24 cellular contexts compared by ENCODE assay signal in genomic region chr18:58125756-58126155, GRCh38.
"Had no signal": no experiment of that assay in that cellular context is flagged by ENCODE, and none has a peak within 500 bp of the region (broad histone marks: within the 10 kb centered on the region; RNA-seq: fewer than 3 reads in every experiment).

No MANE protein-coding gene starts in this region.

- H3K27me3 ChIP-seq: esophagus muscularis mucosa, foreskin keratinocyte, gastroesophageal sphincter had no signal

- H3K27ac ChIP-seq: esophagus muscularis mucosa, foreskin keratinocyte, gastroesophageal sphincter had no signal

- H3K9me3 ChIP-seq: esophagus muscularis mucosa, gastroesophageal sphincter had no signal

- H3K36me3 Mint-ChIP-seq: activated naive CD8-positive, alpha-beta T cell had no signal

- H3K4me3 Mint-ChIP-seq: activated CD8-positive, alpha-beta T cell treated with anti-CD3 and anti-CD28 coated beads for 36 hours; activated naive CD8-positive, alpha-beta T cell; activated T-cell treated with anti-CD3 and anti-CD28 coated beads, Interleukin-2, amount 50 U/mL, for 4 hours; activated T-helper 17 cell treated with anti-CD3 and anti-CD28 coated beads, Interleukin-2, amount 50 U/mL, for 72 hours; effector memory CD8-positive, alpha-beta T cell; WTC11 had no signal

- H3K36me3 ChIP-seq: gastroesophageal sphincter had no signal

- H3K9me3 Mint-ChIP-seq: activated CD8-positive, alpha-beta T cell treated with anti-CD3 and anti-CD28 coated beads for 36 hours; activated T-cell treated with anti-CD3 and anti-CD28 coated beads, Interleukin-2, amount 50 U/mL, for 4 hours; activated T-helper 17 cell treated with anti-CD3 and anti-CD28 coated beads, Interleukin-2, amount 50 U/mL, for 72 hours; effector memory CD8-positive, alpha-beta T cell; WTC11 had no signal

- H3K4me3 ChIP-seq: esophagus muscularis mucosa, gastroesophageal sphincter had no signal

- H3K4me1 ChIP-seq: foreskin keratinocyte had no signal

- DNase-seq: activated CD4-positive, alpha-beta T cell treated with anti-CD3 and anti-CD28 coated beads for 1 hour; activated CD4-positive, alpha-beta T cell treated with anti-CD3 and anti-CD28 coated beads for 48 hours; activated CD4-positive, alpha-beta T cell treated with anti-CD3 and anti-CD28 coated beads, Interleukin-2, amount 50 U/mL, for 1 hour; activated CD4-positive, alpha-beta T cell treated with anti-CD3 and anti-CD28 coated beads, Interleukin-2, amount 50 U/mL, for 48 hours; activated CD8-positive, alpha-beta memory T cell treated with anti-CD3 and anti-CD28 coated beads for 24 hours; activated CD8-positive, alpha-beta T cell treated with anti-CD3 and anti-CD28 coated beads for 36 hours; activated effector memory CD4-positive, alpha-beta T cell treated with Interleukin-2 at 50 U/mL for 16 hours; activated gamma-delta T cell treated with Interleukin-2 at 50 U/mL for 16 hours; activated naive CD4-positive, alpha-beta T cell treated with anti-CD3 and anti-CD28 coated beads, Interleukin-2, amount 50 U/mL, for 16 hours; activated naive CD4-positive, alpha-beta T cell treated with Interleukin-2 at 50 U/mL for 16 hours; activated T-cell treated with anti-CD3 and anti-CD28 coated beads, Interleukin-2, amount 50 U/mL, for 4 hours; amniotic stem cell; anterior cingulate cortex; caudate nucleus; cortex of kidney; effector CD4-positive, alpha-beta T cell; effector memory CD8-positive, alpha-beta T cell; T-helper 2 cell had no signal

- ATAC-seq: activated CD8-positive, alpha-beta T cell treated with anti-CD3 and anti-CD28 coated beads for 36 hours; activated T-cell treated with anti-CD3 and anti-CD28 coated beads, Interleukin-2, amount 50 U/mL, for 4 hours; activated T-helper 17 cell treated with anti-CD3 and anti-CD28 coated beads, Interleukin-2, amount 50 U/mL, for 72 hours; effector memory CD8-positive, alpha-beta T cell; gastroesophageal sphincter had no signal

- H3K27me3 Mint-ChIP-seq: activated CD8-positive, alpha-beta T cell treated with anti-CD3 and anti-CD28 coated beads for 36 hours; activated naive CD8-positive, alpha-beta T cell; activated T-helper 17 cell treated with anti-CD3 and anti-CD28 coated beads, Interleukin-2, amount 50 U/mL, for 72 hours had no signal

- H3K27ac Mint-ChIP-seq: activated CD8-positive, alpha-beta T cell treated with anti-CD3 and anti-CD28 coated beads for 36 hours; activated naive CD8-positive, alpha-beta T cell; activated T-helper 17 cell treated with anti-CD3 and anti-CD28 coated beads, Interleukin-2, amount 50 U/mL, for 72 hours had no signal
